ENCODE assay signal across 2 cellular contexts in genomic region chrX:40039887-40040286, GRCh38.
A peak's percentile ranks its signal among the peaks of the same experiment; 100 is the strongest.
TF ChIP-seq lines count a peak whose summit lies in the region.

No MANE protein-coding gene starts in this region.

TF ChIP-seq in IMR-90, 13 proteins besides CTCF, POLR2A, EP300 and RAD21:
- TF ChIP-seq MXI1 (IDR thresholded peaks at IDR 0.05; ENCODE audit: borderline replicate concordance, low read depth, low read length) (no peak), CEBPB (IDR thresholded peaks at IDR 0.05; ENCODE audit: low read depth, low read length) (peak; percentile 42; the same call in 1 of the 2 replicates), BHLHE40 (IDR thresholded peaks at IDR 0.05; ENCODE audit: low read depth, low read length) (no peak)

TF ChIP-seq in K562, 482 proteins besides CTCF, POLR2A, EP300 and RAD21:
- no peak for TF ChIP-seq CHD2 (IDR thresholded peaks at IDR 0.05; ENCODE audit: low read depth, low read length)
- TF ChIP-seq HMG20A (CRISPR knock-in tag; conservative IDR thresholded peaks at IDR 0.05), result no peak
- TF ChIP-seq ZNF780A (CRISPR knock-in tag; IDR thresholded peaks at IDR 0.05), result no peak
- no peak for TF ChIP-seq ZBTB40 (IDR thresholded peaks at IDR 0.05)
- no peak for TF ChIP-seq ZBTB40 (CRISPR knock-in tag; IDR thresholded peaks at IDR 0.05)
- no peak for TF ChIP-seq ZNF668 (CRISPR knock-in tag; IDR thresholded peaks at IDR 0.05)
- peak; percentile 13; the same call in 1 of the 2 replicates for TF ChIP-seq CEBPB (tag; IDR thresholded peaks at IDR 0.05)
- no peak for TF ChIP-seq ZNF77 (CRISPR knock-in tag; IDR thresholded peaks at IDR 0.05)
- TF ChIP-seq PURB (CRISPR knock-in tag; IDR thresholded peaks at IDR 0.05; ENCODE audit: low read depth), result no peak
- TF ChIP-seq ZNF212 (CRISPR knock-in tag; IDR thresholded peaks at IDR 0.05), result no peak
- no peak for TF ChIP-seq E4F1 (CRISPR knock-in tag; IDR thresholded peaks at IDR 0.05; ENCODE audit: borderline replicate concordance)
- TF ChIP-seq CEBPG (CRISPR knock-in tag; IDR thresholded peaks at IDR 0.05), result no peak
- TF ChIP-seq CEBPG (tag; conservative IDR thresholded peaks at IDR 0.05 in 1 of 2, IDR thresholded peaks at IDR 0.05 in 1 of 2), result 0 out of 4 replicates have a peak, but pooled peaks of 1 of the 2 experiments have one; percentile 16
- no peak for TF ChIP-seq DMBX1 (CRISPR knock-in tag; IDR thresholded peaks at IDR 0.05; ENCODE audit: borderline replicate concordance)
- TF ChIP-seq CREB5 (CRISPR knock-in tag; IDR thresholded peaks at IDR 0.05), result no peak
TF ChIP-seq in K562: peak in this region for 2.
